ENCODE assay signal across 1 cellular context in genomic region chr6:108558372-108559096, GRCh38.
TF ChIP-seq lines count a peak whose summit lies in the region.

No MANE protein-coding gene starts in this region.

TF ChIP-seq in K562, 482 proteins besides CTCF, POLR2A, EP300 and RAD21 (continued from another document and continues in another):
- 0 out of 2 replicates have a peak, but pooled peaks have one; percentile 14 for TF ChIP-seq SMC3 (conservative IDR thresholded peaks at IDR 0.05; ENCODE audit: insufficient read depth, low read depth, low read length)
- no peak for TF ChIP-seq CHD7 (IDR thresholded peaks at IDR 0.05; ENCODE audit: low read depth, low read length)
- TF ChIP-seq, protein P1, sequence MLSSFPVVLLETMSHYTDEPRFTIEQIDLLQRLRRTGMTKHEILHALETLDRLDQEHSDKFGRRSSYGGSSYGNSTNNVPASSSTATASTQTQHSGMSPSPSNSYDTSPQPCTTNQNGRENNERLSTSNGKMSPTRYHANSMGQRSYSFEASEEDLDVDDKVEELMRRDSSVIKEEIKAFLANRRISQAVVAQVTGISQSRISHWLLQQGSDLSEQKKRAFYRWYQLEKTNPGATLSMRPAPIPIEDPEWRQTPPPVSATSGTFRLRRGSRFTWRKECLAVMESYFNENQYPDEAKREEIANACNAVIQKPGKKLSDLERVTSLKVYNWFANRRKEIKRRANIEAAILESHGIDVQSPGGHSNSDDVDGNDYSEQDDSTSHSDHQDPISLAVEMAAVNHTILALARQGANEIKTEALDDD (IDR thresholded peaks at IDR 0.05), result no peak
- TF ChIP-seq ZC3H11A (IDR thresholded peaks at IDR 0.05; ENCODE audit: low read depth, low read length), result no peak
- peak; percentile 28 for TF ChIP-seq SMAD4 (CRISPR knock-in tag; conservative IDR thresholded peaks at IDR 0.05)
- TF ChIP-seq CBFA2T2 (conservative IDR thresholded peaks at IDR 0.05), result no peak
- no peak for TF ChIP-seq SMARCA4 (IDR thresholded peaks at IDR 0.05)
- peak; percentile 75; the same call in 1 of the 2 replicates for TF ChIP-seq E2F3 (CRISPR knock-in tag; IDR thresholded peaks at IDR 0.05)
- TF ChIP-seq SMARCB1 (IDR thresholded peaks at IDR 0.05; ENCODE audit: insufficient read length, low read depth), result no peak
- TF ChIP-seq, protein P2, sequence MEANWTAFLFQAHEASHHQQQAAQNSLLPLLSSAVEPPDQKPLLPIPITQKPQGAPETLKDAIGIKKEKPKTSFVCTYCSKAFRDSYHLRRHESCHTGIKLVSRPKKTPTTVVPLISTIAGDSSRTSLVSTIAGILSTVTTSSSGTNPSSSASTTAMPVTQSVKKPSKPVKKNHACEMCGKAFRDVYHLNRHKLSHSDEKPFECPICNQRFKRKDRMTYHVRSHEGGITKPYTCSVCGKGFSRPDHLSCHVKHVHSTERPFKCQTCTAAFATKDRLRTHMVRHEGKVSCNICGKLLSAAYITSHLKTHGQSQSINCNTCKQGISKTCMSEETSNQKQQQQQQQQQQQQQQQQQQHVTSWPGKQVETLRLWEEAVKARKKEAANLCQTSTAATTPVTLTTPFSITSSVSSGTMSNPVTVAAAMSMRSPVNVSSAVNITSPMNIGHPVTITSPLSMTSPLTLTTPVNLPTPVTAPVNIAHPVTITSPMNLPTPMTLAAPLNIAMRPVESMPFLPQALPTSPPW (CRISPR knock-in tag; IDR thresholded peaks at IDR 0.05), result peak; percentile 99
- no peak for TF ChIP-seq BDP1 (IDR thresholded peaks at IDR 0.05; ENCODE audit: insufficient read depth, insufficient read length)
- no peak for TF ChIP-seq FUS (optimal IDR thresholded peaks at IDR 0.05; ENCODE audit: low read depth, low read length)
- peak; percentile 31 for TF ChIP-seq SMAD1 (IDR thresholded peaks at IDR 0.05; ENCODE audit: low read depth, low read length, partially characterized antibody)
- TF ChIP-seq KLF1 (tag; IDR thresholded peaks at IDR 0.05), result no peak
- TF ChIP-seq U2AF2 (optimal IDR thresholded peaks at IDR 0.05; ENCODE audit: low read depth, low read length), result no peak
- TF ChIP-seq KDM1A (IDR thresholded peaks at IDR 0.05), result no peak
- TF ChIP-seq RFX7 (CRISPR knock-in tag; IDR thresholded peaks at IDR 0.05), result no peak
- TF ChIP-seq CLOCK (CRISPR knock-in tag; IDR thresholded peaks at IDR 0.05; ENCODE audit: borderline replicate concordance), result no peak
- peak in 1 of 2 experiments; percentile 13; a peak in 1 of 4 replicates for TF ChIP-seq TEAD1 (CRISPR knock-in tag; IDR thresholded peaks at IDR 0.05)
- TF ChIP-seq SAFB2 (IDR thresholded peaks at IDR 0.05; ENCODE audit: borderline replicate concordance, low read depth, low read length, severe bottlenecking), result no peak
- peak; percentile 8; the same call in 1 of the 2 replicates for TF ChIP-seq BRD4 (IDR thresholded peaks at IDR 0.05)
- peak; percentile 52; the same call in 1 of the 2 replicates for TF ChIP-seq ZNF644 (tag; IDR thresholded peaks at IDR 0.05; ENCODE audit: low read depth)
- peak; percentile 63 for TF ChIP-seq EGR1 (conservative IDR thresholded peaks at IDR 0.05)
- peak; percentile 89 for TF ChIP-seq FOXJ2 (tag; IDR thresholded peaks at IDR 0.05)
- TF ChIP-seq ZNF282 (CRISPR knock-in tag; IDR thresholded peaks at IDR 0.05), result no peak
- TF ChIP-seq, protein P3, sequence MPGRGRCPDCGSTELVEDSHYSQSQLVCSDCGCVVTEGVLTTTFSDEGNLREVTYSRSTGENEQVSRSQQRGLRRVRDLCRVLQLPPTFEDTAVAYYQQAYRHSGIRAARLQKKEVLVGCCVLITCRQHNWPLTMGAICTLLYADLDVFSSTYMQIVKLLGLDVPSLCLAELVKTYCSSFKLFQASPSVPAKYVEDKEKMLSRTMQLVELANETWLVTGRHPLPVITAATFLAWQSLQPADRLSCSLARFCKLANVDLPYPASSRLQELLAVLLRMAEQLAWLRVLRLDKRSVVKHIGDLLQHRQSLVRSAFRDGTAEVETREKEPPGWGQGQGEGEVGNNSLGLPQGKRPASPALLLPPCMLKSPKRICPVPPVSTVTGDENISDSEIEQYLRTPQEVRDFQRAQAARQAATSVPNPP (IDR thresholded peaks at IDR 0.05; ENCODE audit: borderline replicate concordance, insufficient read depth, insufficient read length), result no peak
- TF ChIP-seq ZKSCAN8 (CRISPR knock-in tag; IDR thresholded peaks at IDR 0.05), result no peak; the same call in 1 of the 2 replicates
- TF ChIP-seq HNRNPH1 (optimal IDR thresholded peaks at IDR 0.05; ENCODE audit: low read depth, low read length), result no peak
- no peak for TF ChIP-seq ZFP91 (CRISPR knock-in tag; IDR thresholded peaks at IDR 0.05)
- TF ChIP-seq NELFE (IDR thresholded peaks at IDR 0.05; ENCODE audit: insufficient read depth, insufficient read length), result no peak
- no peak for TF ChIP-seq GATAD2A (IDR thresholded peaks at IDR 0.05)
- TF ChIP-seq MNT (conservative IDR thresholded peaks at IDR 0.05), result peak; percentile 73 to 90
- TF ChIP-seq SRSF1 (IDR thresholded peaks at IDR 0.05; ENCODE audit: low read depth, low read length), result no peak
- no peak for TF ChIP-seq NCOA2 (IDR thresholded peaks at IDR 0.05; ENCODE audit: partially characterized antibody in 2 of 2)
- TF ChIP-seq RHOXF2B (CRISPR knock-in tag; conservative IDR thresholded peaks at IDR 0.05), result no peak
- peak; percentile 35 for TF ChIP-seq U2AF1 (optimal IDR thresholded peaks at IDR 0.05; ENCODE audit: low read depth, low read length)
